ENCODE assay signal across 30 cellular contexts in the genomic region with DNA sequence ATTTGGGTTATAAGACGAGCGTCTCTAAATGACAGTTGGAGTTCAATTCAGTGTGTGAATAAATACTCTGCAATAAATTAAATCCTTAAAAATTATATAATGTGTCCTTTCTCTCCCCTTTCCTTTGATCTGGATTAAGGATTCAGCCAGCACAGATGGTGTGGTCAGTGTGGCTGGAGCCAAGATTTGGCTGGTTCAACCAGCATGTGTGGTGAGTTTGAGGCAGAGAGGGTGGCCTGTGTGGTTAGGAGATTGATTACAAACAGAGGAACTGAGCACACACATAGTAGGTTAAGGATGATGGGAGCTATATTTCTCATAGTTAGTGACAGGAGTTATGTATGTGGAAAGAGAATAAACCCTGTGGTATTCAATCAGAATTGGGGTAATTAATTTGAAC. TPM values are rescaled to one million over a fixed set of nuclear protein-coding genes. Genes with fewer than 3 reads are reported as not detected.
"Had no signal": no experiment of that assay in that cellular context is flagged by ENCODE, and none has a peak within 500 bp of the region (broad histone marks: within the 10 kb centered on the region; RNA-seq: fewer than 3 reads in every experiment).

No MANE protein-coding gene starts in this region.

- H3K4me3 Mint-ChIP-seq: activated CD4-positive, alpha-beta T cell treated with anti-CD3 and anti-CD28 coated beads, Interleukin-2, amount 10 ng/mL, durations not matched to agents 7 days and 5 days; activated CD8-positive, alpha-beta T cell treated with anti-CD3 and anti-CD28 coated beads, Interleukin-2, amount 10 ng/mL, durations not matched to agents 7 days and 5 days; activated T-helper 1 cell treated with anti-CD3 and anti-CD28 coated beads, Interleukin-12 subunit alpha, Interleukin-12 subunit beta, Interleukin-2, Interleukin-4 antibody, amounts not matched to agents 30 ng/mL and 10 ng/mL and 1 ng/mL, durations not matched to agents 14 hours and 24 hours and 36 hours; dendritic cell treated with granulocyte-macrophage colony-stimulating factor and Interleukin-4, amounts not matched to agents 40 ng/mL and 50 ng/mL, for 4 days; immature natural killer cell; mesothelial cell of epicardium; natural killer cell treated with Interleukin-12 subunit alpha and Interleukin-12 subunit beta and Interleukin-15 and Interleukin-18, amount 100 ng/mL, for 72 hours; stimulated activated naive B cell treated with anti-CD40 and anti-IgM and Interleukin-4, amounts not matched to agents 10 μg/mL and 1 μg/mL and 100 μg/mL, for 72 hours; T-helper 2 cell treated with Interferon-gamma antibody and Interleukin-4, amounts not matched to agents 5 μg/mL and 100 μg/mL, for 36 hours had no signal

- H3K36me3 Mint-ChIP-seq: activated naive CD4-positive, alpha-beta T cell treated with anti-CD3 and anti-CD28 coated beads, Interleukin-2, amount 50 U/mL, for 72 hours; immature natural killer cell; mesothelial cell of epicardium; natural killer cell treated with Interleukin-12 subunit alpha and Interleukin-12 subunit beta and Interleukin-15 and Interleukin-18, amount 100 ng/mL, for 72 hours; stimulated activated naive B cell treated with anti-CD40 and anti-IgM and Interleukin-4, amounts not matched to agents 10 μg/mL and 1 μg/mL and 100 μg/mL, for 72 hours had no signal

- ATAC-seq: activated CD8-positive, alpha-beta T cell treated with anti-CD3 and anti-CD28 coated beads, Interleukin-2, amount 10 ng/mL, durations not matched to agents 7 days and 5 days; activated naive CD4-positive, alpha-beta T cell treated with anti-CD3 and anti-CD28 coated beads, Interleukin-2, amount 50 U/mL, for 72 hours; body of pancreas; left lung; natural killer cell treated with Interleukin-12 subunit alpha and Interleukin-12 subunit beta and Interleukin-15 and Interleukin-18, amount 100 ng/mL, for 72 hours; stimulated activated naive B cell treated with anti-CD40 and anti-IgM and Interleukin-4, amounts not matched to agents 10 μg/mL and 1 μg/mL and 100 μg/mL, for 72 hours had no signal

- H3K9me3 ChIP-seq: body of pancreas, left lung, sigmoid colon, transverse colon had no signal

- H3K9me3 Mint-ChIP-seq: activated CD4-positive, alpha-beta T cell treated with anti-CD3 and anti-CD28 coated beads, Interleukin-2, amount 10 ng/mL, durations not matched to agents 7 days and 5 days; activated naive CD4-positive, alpha-beta T cell treated with anti-CD3 and anti-CD28 coated beads, Interleukin-2, amount 50 U/mL, for 72 hours; activated T-helper 1 cell treated with anti-CD3 and anti-CD28 coated beads, Interleukin-12 subunit alpha, Interleukin-12 subunit beta, Interleukin-2, Interleukin-4 antibody, amounts not matched to agents 30 ng/mL and 10 ng/mL and 1 ng/mL, durations not matched to agents 14 hours and 24 hours and 36 hours; dendritic cell treated with granulocyte-macrophage colony-stimulating factor and Interleukin-4, amounts not matched to agents 40 ng/mL and 50 ng/mL, for 4 days; immature natural killer cell; mesothelial cell of epicardium; natural killer cell treated with Interleukin-12 subunit alpha and Interleukin-12 subunit beta and Interleukin-15 and Interleukin-18, amount 100 ng/mL, for 72 hours; stimulated activated naive B cell treated with anti-CD40 and anti-IgM and Interleukin-4, amounts not matched to agents 10 μg/mL and 1 μg/mL and 100 μg/mL, for 72 hours; T-helper 2 cell treated with Interferon-gamma antibody and Interleukin-4, amounts not matched to agents 5 μg/mL and 100 μg/mL, for 36 hours had no signal

- H3K27ac ChIP-seq: body of pancreas, cardiac muscle cell, hepatocyte, left lung, sigmoid colon, transverse colon, WERI-Rb-1 had no signal

- H3K4me3 ChIP-seq: body of pancreas, cardiac muscle cell, hepatocyte, left lung, sigmoid colon, transverse colon had no signal

- H3K4me1 ChIP-seq: body of pancreas, left lung, sigmoid colon, transverse colon had no signal

- DNase-seq: activated CD4-positive, alpha-beta T cell treated with anti-CD3 and anti-CD28 coated beads, Interleukin-2, amount 10 ng/mL, durations not matched to agents 7 days and 5 days; activated CD4-positive, CD25-positive, alpha-beta regulatory T cell treated with anti-CD3 and anti-CD28 coated beads, Interleukin-2, amount 50 U/mL, for 72 hours; activated CD8-positive, alpha-beta T cell treated with anti-CD3 and anti-CD28 coated beads, Interleukin-2, amount 10 ng/mL, durations not matched to agents 7 days and 5 days; activated gamma-delta T cell; body of pancreas; effector CD4-positive, alpha-beta T cell; foreskin melanocyte; glutamatergic neuron; immature natural killer cell; left lung; retina; sigmoid colon; stimulated activated CD4-positive, alpha-beta T cell treated with anti-CD3 and anti-CD28 coated beads, Interleukin-2, amount 100 ng/mL, for 48 hours; stimulated activated CD8-positive, alpha-beta memory T cell treated with anti-CD3 and anti-CD28 coated beads, Interleukin-4, amount 100 ng/mL, for 48 hours; stimulated activated naive B cell treated with anti-CD40 and anti-IgM and Interleukin-4, amounts not matched to agents 10 μg/mL and 1 μg/mL and 100 μg/mL, for 72 hours; transverse colon; WERI-Rb-1 had no signal

- H3K36me3 ChIP-seq: cardiac muscle cell, left lung, sigmoid colon, transverse colon, WERI-Rb-1 had no signal

- H3K27ac Mint-ChIP-seq: activated CD4-positive, alpha-beta T cell treated with anti-CD3 and anti-CD28 coated beads, Interleukin-2, amount 10 ng/mL, durations not matched to agents 7 days and 5 days; activated CD8-positive, alpha-beta T cell treated with anti-CD3 and anti-CD28 coated beads, Interleukin-2, amount 10 ng/mL, durations not matched to agents 7 days and 5 days; activated naive CD4-positive, alpha-beta T cell treated with anti-CD3 and anti-CD28 coated beads, Interleukin-2, amount 50 U/mL, for 72 hours; activated T-helper 1 cell treated with anti-CD3 and anti-CD28 coated beads, Interleukin-12 subunit alpha, Interleukin-12 subunit beta, Interleukin-2, Interleukin-4 antibody, amounts not matched to agents 30 ng/mL and 10 ng/mL and 1 ng/mL, durations not matched to agents 14 hours and 24 hours and 36 hours; dendritic cell treated with granulocyte-macrophage colony-stimulating factor and Interleukin-4, amounts not matched to agents 40 ng/mL and 50 ng/mL, for 4 days; immature natural killer cell; mesothelial cell of epicardium; natural killer cell treated with Interleukin-12 subunit alpha and Interleukin-12 subunit beta and Interleukin-15 and Interleukin-18, amount 100 ng/mL, for 72 hours; progenitor cell of endocrine pancreas; stimulated activated naive B cell treated with anti-CD40 and anti-IgM and Interleukin-4, amounts not matched to agents 10 μg/mL and 1 μg/mL and 100 μg/mL, for 72 hours; T-helper 2 cell treated with Interferon-gamma antibody and Interleukin-4, amounts not matched to agents 5 μg/mL and 100 μg/mL, for 36 hours had no signal

- H3K4me1 Mint-ChIP-seq: immature natural killer cell, mesothelial cell of epicardium had no signal

- H3K27me3 ChIP-seq: body of pancreas, hepatocyte, left lung, sigmoid colon had no signal

RNA-seq across cellular contexts. Expression of gene GPR61, which starts 16.0 kb away (rescaled TPM):
- total RNA-seq: activated CD8-positive, alpha-beta T cell treated with anti-CD3 and anti-CD28 coated beads, Interleukin-2, amount 10 ng/mL, durations not matched to agents 7 days and 5 days; activated T-helper 1 cell treated with anti-CD3 and anti-CD28 coated beads, Interleukin-12 subunit alpha, Interleukin-12 subunit beta, Interleukin-2, Interleukin-4 antibody, amounts not matched to agents 30 ng/mL and 10 ng/mL and 1 ng/mL, durations not matched to agents 14 hours and 24 hours and 36 hours; body of pancreas; epithelial cell of proximal tubule; fibroblast of lung; kidney epithelial cell; left lung; mesothelial cell of epicardium; natural killer cell treated with Interleukin-12 subunit alpha and Interleukin-12 subunit beta and Interleukin-15 and Interleukin-18, amount 100 ng/mL, for 72 hours; osteocyte; transverse colon had no signal
- polyA plus RNA-seq: immature natural killer cell had no signal
